Comparison of ENCODE assay signal across 8 cellular contexts in genomic region chr15:98548172-98548971, GRCh38.
A peak's percentile ranks its signal among the peaks of the same experiment; 100 is the strongest.
DNase-seq lines count a peak whose midpoint lies in the region; ATAC-seq and TF ChIP-seq lines count a peak whose summit lies in the region.

No MANE protein-coding gene starts in this region.

- peak overlapping the region; percentile 70 for H3K4me3 Mint-ChIP-seq in activated CD4-positive, alpha-beta T cell treated with anti-CD3 and anti-CD28 coated beads, Interleukin-2, amount 10 ng/mL, durations not matched to agents 7 days and 5 days

- no peak for DNase-seq in activated CD4-positive, CD25-positive, alpha-beta regulatory T cell (lab: John Stamatoyannopoulos, UW)
- peak; percentile 16 for DNase-seq in activated CD4-positive, alpha-beta T cell treated with anti-CD3 and anti-CD28 coated beads, Interleukin-2, amount 10 ng/mL, durations not matched to agents 7 days and 5 days
- DNase-seq in ecto neural progenitor cell (ENCODE audit: low spot score), result peak; percentile 79
- peak; percentile 65 to 96 for DNase-seq in lower leg skin (ENCODE audit: low spot score in 2 of 2)
- peak; percentile 44 to 45 for DNase-seq in stimulated activated CD4-positive, alpha-beta T cell treated with anti-CD3 and anti-CD28 coated beads, Interleukin-2, amount 100 ng/mL, for 48 hours
- DNase-seq in SIG-M5 treated with dmso at 0.1 percent for 504 hours (lab: John Stamatoyannopoulos, UW; ENCODE audit: unreplicated experiment), result no peak

- CTCF ChIA-PET in activated CD4-positive, alpha-beta T cell treated with anti-CD3 and anti-CD28 coated beads, Interleukin-2, amount 10 ng/mL, durations not matched to agents 7 days and 5 days (lab: Charles Lee), result interaction anchor here (1.0 kb wide), 1 partner anchor 14 kb away, joined by 3 read pairs; no protein-coding TSS in a partner anchor

- no peak for TF ChIP-seq CTCF in lower leg skin (IDR thresholded peaks at IDR 0.05)

- H3K9me3 Mint-ChIP-seq in activated CD4-positive, alpha-beta T cell treated with anti-CD3 and anti-CD28 coated beads, Interleukin-2, amount 10 ng/mL, durations not matched to agents 7 days and 5 days, result peaks cover 2% of the 10 kb centered on the region

- TF ChIP-seq POLR2A in lower leg skin (IDR thresholded peaks at IDR 0.05), result no peak

- peak overlapping the region; percentile 2 for H3K4me3 ChIP-seq in lower leg skin (ENCODE audit: low read depth, poor library complexity, severe bottlenecking)

- WGBS in lower leg skin, 2 donors, result 0 to 1% methylated on average over 34 to 61 of the region's 63 CpGs

- ATAC-seq in activated CD4-positive, CD25-positive, alpha-beta regulatory T cell treated with anti-CD3 and anti-CD28 coated beads, Interleukin-2, amount 50 U/mL, for 24 hours, result peak; percentile 90 to 94
- no peak for ATAC-seq in GM18511 (IDR thresholded peaks at IDR 0.05; ENCODE audit: unreplicated experiment)

- intact Hi-C loops in lower leg skin (cut with DNase I; ENCODE audit: low total_unique reads), result no loop called here

- peaks cover 47% of the 10 kb centered on the region for H3K27me3 Mint-ChIP-seq in activated CD4-positive, alpha-beta T cell treated with anti-CD3 and anti-CD28 coated beads, Interleukin-2, amount 10 ng/mL, durations not matched to agents 7 days and 5 days

- no peaks in the 10 kb centered on the region for H3K36me3 Mint-ChIP-seq in activated CD4-positive, alpha-beta T cell treated with anti-CD3 and anti-CD28 coated beads, Interleukin-2, amount 10 ng/mL, durations not matched to agents 7 days and 5 days (ENCODE audit: low read depth)

- POLR2A ChIA-PET in activated CD4-positive, alpha-beta T cell treated with anti-CD3 and anti-CD28 coated beads, Interleukin-2, amount 10 ng/mL, durations not matched to agents 7 days and 5 days (lab: Charles Lee), result no interaction called here

- H3K4me1 Mint-ChIP-seq in activated CD4-positive, alpha-beta T cell treated with anti-CD3 and anti-CD28 coated beads, Interleukin-2, amount 10 ng/mL, durations not matched to agents 7 days and 5 days, result peaks cover 16% of the 10 kb centered on the region

- H3K27ac Mint-ChIP-seq in activated CD4-positive, alpha-beta T cell treated with anti-CD3 and anti-CD28 coated beads, Interleukin-2, amount 10 ng/mL, durations not matched to agents 7 days and 5 days, result no peak overlapping the region

Comparison
In these comparisons a context has a peak if more than half of its experiments do, and no peak if none do; other contexts are left out.
1. DNase-seq: peak in activated CD4-positive, alpha-beta T cell treated with anti-CD3 and anti-CD28 coated beads, Interleukin-2, amount 10 ng/mL, durations not matched to agents 7 days and 5 days (single experiment), ecto neural progenitor cell (single experiment), lower leg skin (2 of 2) and stimulated activated CD4-positive, alpha-beta T cell treated with anti-CD3 and anti-CD28 coated beads, Interleukin-2, amount 100 ng/mL, for 48 hours (2 of 2); none in activated CD4-positive, CD25-positive, alpha-beta regulatory T cell (0 of 4) and SIG-M5 treated with dmso at 0.1 percent for 504 hours (single experiment).